22 cellular contexts compared by ENCODE assay signal in genomic region chr2:42933824-42934254, GRCh38.
DNase-seq lines count a peak whose midpoint lies in the region; ATAC-seq and TF ChIP-seq lines count a peak whose summit lies in the region.
"Had no signal": no experiment of that assay in that cellular context is flagged by ENCODE, and none has a peak within 500 bp of the region (broad histone marks: within the 10 kb centered on the region; RNA-seq: fewer than 3 reads in every experiment).

No MANE protein-coding gene starts in this region.

- no peak overlapping the region for H3K4me3 ChIP-seq in osteoblast (ENCODE audit: insufficient read depth, low read length)
- H3K4me3 ChIP-seq: HAP-1, heart left ventricle, tibial nerve had no signal

- H3K4me2 ChIP-seq in osteoblast (ENCODE audit: insufficient read depth, low read length) = no peak overlapping the region
- H3K4me2 ChIP-seq: SK-N-SH had no signal

- DNase-seq in Daoy (ENCODE audit: low read depth) (peak; percentile 35), RWPE1 (ENCODE audit: low spot score) (no peak), erythroblast (lab: John Stamatoyannopoulos, UW) (peak; percentile 33 to 42), osteoblast (ENCODE audit: insufficient read length, low spot score, missing footprints) (peak; percentile 41), SIG-M5 treated with dmso at 0.1 percent for 504 hours (lab: John Stamatoyannopoulos, UW; ENCODE audit: unreplicated experiment) (no peak), HEK293T (ENCODE audit: extremely low spot score) (no peak)
- DNase-seq in stimulated activated CD4-positive, alpha-beta T cell treated with anti-CD3 and anti-CD28 coated beads, Interleukin-4, amount 100 ng/mL, for 4 hours = no peak
- DNase-seq: activated CD4-positive, alpha-beta T cell treated with anti-CD3 and anti-CD28 coated beads for 36 hours; activated effector memory CD4-positive, alpha-beta T cell treated with Interleukin-2 at 50 U/mL for 16 hours; caudate nucleus; DND-41; effector CD4-positive, alpha-beta T cell; NCI-H1105; NCI-H526 treated with DMSO at 0.1 percent for 48 hours; PC-3; SK-N-SH; stimulated activated CD4-positive, alpha-beta T cell treated with anti-CD3 and anti-CD28 coated beads, Interleukin-12 subunit alpha, Interleukin-12 subunit beta, amount 100 ng/mL, for 4 hours; T-helper 9 cell had no signal

- no peaks in the 10 kb centered on the region for H3K27me3 ChIP-seq in osteoblast (ENCODE audit: insufficient read depth, low read length)
- H3K27me3 ChIP-seq: heart left ventricle, tibial nerve had no signal

- no peaks in the 10 kb centered on the region for H3K79me2 ChIP-seq in osteoblast (ENCODE audit: insufficient read depth, low read length)

- H2AFZ ChIP-seq in osteoblast (ENCODE audit: low read length) = peak overlapping the region; percentile 37

- no peaks in the 10 kb centered on the region for H4K20me1 ChIP-seq in osteoblast (ENCODE audit: insufficient read depth, low read length)

- peak; percentile 64 for TF ChIP-seq POLR2A in erythroblast (IDR thresholded peaks at IDR 0.05; ENCODE audit: low read length)

- TF ChIP-seq CTCF in RWPE1 (conservative IDR thresholded peaks at IDR 0.05; ENCODE audit: low read depth) (no peak), osteoblast (IDR thresholded peaks at IDR 0.05; ENCODE audit: extremely low read depth, low read depth, low read length) (no peak)

- CTCF ChIA-PET in RWPE1 (lab: Yijun Ruan, JAX) (interaction anchor here (0.5 to 1.6 kb wide), 5 partner anchors 10 to 515 kb away, joined by 3 to 4 read pairs (median 3); no protein-coding TSS in a partner anchor), HEK293T (lab: Yijun Ruan, JAX) (no interaction called here)

- POLR2A ChIA-PET in RWPE1 (lab: Yijun Ruan, JAX; ENCODE audit: low non-redundant PET) (no interaction called here), HEK293T (lab: Yijun Ruan, JAX) (no interaction called here)

- no peaks in the 10 kb centered on the region for H3K9me3 ChIP-seq in osteoblast (ENCODE audit: low read depth, low read length)
- H3K9me3 ChIP-seq: HAP-1, heart left ventricle, SK-N-SH, tibial nerve had no signal

- no peaks in the 10 kb centered on the region for H3K36me3 ChIP-seq in osteoblast (ENCODE audit: insufficient read depth, low read length)
- H3K36me3 ChIP-seq: HAP-1, heart left ventricle, tibial nerve had no signal

- no peak for ATAC-seq in GM18909 (IDR thresholded peaks at IDR 0.05; ENCODE audit: poor library complexity, unreplicated experiment)
- ATAC-seq: activated CD4-positive, alpha-beta T cell treated with anti-CD3 and anti-CD28 coated beads for 36 hours; heart left ventricle; PC-3 had no signal

- peaks cover 37% of the 10 kb centered on the region for H3K4me1 ChIP-seq in osteoblast (ENCODE audit: insufficient read depth, low read length)

- H3K27ac ChIP-seq in RWPE1 (peak overlapping the region; percentile 82), osteoblast (ENCODE audit: low read depth, low read length) (no peak overlapping the region)

TF ChIP-seq in HEK293T, 16 proteins besides CTCF, POLR2A, EP300 and RAD21:
- TF ChIP-seq SP1 (IDR thresholded peaks at IDR 0.05) = no peak
- no peak for TF ChIP-seq FOXK2 (IDR thresholded peaks at IDR 0.05)
- TF ChIP-seq NFRKB (IDR thresholded peaks at IDR 0.05) = no peak
- no peak for TF ChIP-seq BHLHE40 (IDR thresholded peaks at IDR 0.05; ENCODE audit: borderline replicate concordance)
- TF ChIP-seq, protein P1, sequence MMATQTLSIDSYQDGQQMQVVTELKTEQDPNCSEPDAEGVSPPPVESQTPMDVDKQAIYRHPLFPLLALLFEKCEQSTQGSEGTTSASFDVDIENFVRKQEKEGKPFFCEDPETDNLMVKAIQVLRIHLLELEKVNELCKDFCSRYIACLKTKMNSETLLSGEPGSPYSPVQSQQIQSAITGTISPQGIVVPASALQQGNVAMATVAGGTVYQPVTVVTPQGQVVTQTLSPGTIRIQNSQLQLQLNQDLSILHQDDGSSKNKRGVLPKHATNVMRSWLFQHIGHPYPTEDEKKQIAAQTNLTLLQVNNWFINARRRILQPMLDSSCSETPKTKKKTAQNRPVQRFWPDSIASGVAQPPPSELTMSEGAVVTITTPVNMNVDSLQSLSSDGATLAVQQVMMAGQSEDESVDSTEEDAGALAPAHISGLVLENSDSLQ (IDR thresholded peaks at IDR 0.05) = no peak
- no peak for TF ChIP-seq FOXM1 (IDR thresholded peaks at IDR 0.05; ENCODE audit: borderline replicate concordance)
- TF ChIP-seq ARNT (IDR thresholded peaks at IDR 0.05) = no peak
- no peak for TF ChIP-seq FOXA1 (IDR thresholded peaks at IDR 0.05)
- TF ChIP-seq HDGF (IDR thresholded peaks at IDR 0.05; ENCODE audit: borderline replicate concordance) = no peak
- no peak for TF ChIP-seq ZNF384 (IDR thresholded peaks at IDR 0.05)
- no peak for TF ChIP-seq SUZ12 (IDR thresholded peaks at IDR 0.05)
- no peak for TF ChIP-seq CTBP1 (IDR thresholded peaks at IDR 0.05; ENCODE audit: borderline replicate concordance)
- TF ChIP-seq TARDBP (IDR thresholded peaks at IDR 0.05) = no peak
- no peak for TF ChIP-seq LEF1 (IDR thresholded peaks at IDR 0.05; ENCODE audit: borderline replicate concordance)
- no peak for TF ChIP-seq L3MBTL2 (conservative IDR thresholded peaks at IDR 0.05)
- no peak for TF ChIP-seq ELF4 (IDR thresholded peaks at IDR 0.05)
TF ChIP-seq in HEK293T: peak in this region for 0.

Comparison
In these comparisons a context has a peak if more than half of its experiments do, and no peak if none do; other contexts are left out.
1. DNase-seq: peak in Daoy (single experiment), erythroblast (2 of 2) and osteoblast (single experiment); none in RWPE1 (single experiment), stimulated activated CD4-positive, alpha-beta T cell treated with anti-CD3 and anti-CD28 coated beads, Interleukin-4, amount 100 ng/mL, for 4 hours (0 of 2), SIG-M5 treated with dmso at 0.1 percent for 504 hours (single experiment) and HEK293T (single experiment).